In genomic region chr4:169945636-169946035, GRCh38 we compare ENCODE assay signal across 20 cellular contexts.
DNase-seq lines count a peak whose midpoint lies in the region; ATAC-seq, FAIRE-seq and TF ChIP-seq lines count a peak whose summit lies in the region.
"Had no signal": no experiment of that assay in that cellular context is flagged by ENCODE, and none has a peak within 500 bp of the region (broad histone marks: within the 10 kb centered on the region; RNA-seq: fewer than 3 reads in every experiment).

No MANE protein-coding gene starts in this region.

- no peak overlapping the region for H2BK120ac ChIP-seq in mesenchymal stem cell (ENCODE audit: low read depth, low read length)

- no peak overlapping the region for H4K8ac ChIP-seq in mesenchymal stem cell (ENCODE audit: low read length)

- H3K27me3 ChIP-seq in neural progenitor cell (no peaks in the 10 kb centered on the region), psoas muscle (ENCODE audit: insufficient read depth in 3 of 3, low read length in 2 of 3) (no peaks in the 10 kb centered on the region), mesenchymal stem cell (ENCODE audit: control insufficient read depth in 1 of 2, insufficient read depth in 1 of 2, low read length in 2 of 2) (peaks cover 0 to 14% of the 10 kb centered on the region in 2 experiments)

- H3K9me3 ChIP-seq in neural progenitor cell (ENCODE audit: low read depth): no peaks in the 10 kb centered on the region
- no peaks in the 10 kb centered on the region for H3K9me3 ChIP-seq in psoas muscle
- no peaks in the 10 kb centered on the region for H3K9me3 ChIP-seq in mesenchymal stem cell (ENCODE audit: control insufficient read depth, low read length)
- H3K9me3 ChIP-seq: Caco-2 had no signal

- H3K4me3 Mint-ChIP-seq in neural progenitor cell: no peak overlapping the region
- H3K4me3 Mint-ChIP-seq: CD4-positive, alpha-beta memory T cell; HFFc6 had no signal

- H2BK12ac ChIP-seq in mesenchymal stem cell (ENCODE audit: low read length in 2 of 2): no peak overlapping the region

- H3K4me3 ChIP-seq in neural progenitor cell (no peak overlapping the region), psoas muscle (no peak overlapping the region), mesenchymal stem cell (ENCODE audit: insufficient read depth in 1 of 2, low read depth in 1 of 2, low read length in 2 of 2) (no peak overlapping the region)
- H3K4me3 ChIP-seq: HAP-1 had no signal

- no peak for ATAC-seq in activated naive CD4-positive, alpha-beta T cell treated with anti-CD3 and anti-CD28 coated beads, Interleukin-2, amount 50 U/mL, for 72 hours
- ATAC-seq in psoas muscle: no peak

- no peak overlapping the region for H3K18ac ChIP-seq in mesenchymal stem cell (ENCODE audit: low read depth in 1 of 2, low read length in 2 of 2)

- H2BK5ac ChIP-seq in mesenchymal stem cell (ENCODE audit: low read depth, low read length, poor library complexity, severe bottlenecking): no peak overlapping the region

- no peaks in the 10 kb centered on the region for H3K79me2 ChIP-seq in neural progenitor cell (ENCODE audit: low read depth)

- no peak overlapping the region for H3K23ac ChIP-seq in mesenchymal stem cell (ENCODE audit: low read length in 2 of 2)

- no peak overlapping the region for H3K4ac ChIP-seq in mesenchymal stem cell (ENCODE audit: low read depth in 1 of 2, low read length in 2 of 2)

- H2AFZ ChIP-seq in neural progenitor cell (replicated peaks) (no peak overlapping the region), mesenchymal stem cell (ENCODE audit: low read depth, low read length) (no peak overlapping the region)

- H3K14ac ChIP-seq in mesenchymal stem cell (ENCODE audit: low read length in 2 of 2): no peak overlapping the region

- H3K4me2 ChIP-seq in neural progenitor cell (no peak overlapping the region), mesenchymal stem cell (ENCODE audit: low read length, poor library complexity, severe bottlenecking) (no peak overlapping the region)

- H3K4me1 Mint-ChIP-seq in neural progenitor cell: no peaks in the 10 kb centered on the region
- H3K4me1 Mint-ChIP-seq: CD4-positive, alpha-beta memory T cell had no signal

- peak overlapping the region; percentile 61 for H3K27ac Mint-ChIP-seq in neural progenitor cell
- no peak overlapping the region for H3K27ac Mint-ChIP-seq in activated naive CD4-positive, alpha-beta T cell treated with anti-CD3 and anti-CD28 coated beads, Interleukin-2, amount 50 U/mL, for 72 hours
- H3K27ac Mint-ChIP-seq: HFFc6 had no signal

- H3K9me3 Mint-ChIP-seq in neural progenitor cell: peaks cover 10% of the 10 kb centered on the region
- H3K9me3 Mint-ChIP-seq in activated naive CD4-positive, alpha-beta T cell treated with anti-CD3 and anti-CD28 coated beads, Interleukin-2, amount 50 U/mL, for 72 hours: no peaks in the 10 kb centered on the region
- H3K9me3 Mint-ChIP-seq: CD4-positive, alpha-beta memory T cell; HFFc6 had no signal

- H3K27me3 Mint-ChIP-seq in neural progenitor cell (ENCODE audit: insufficient read depth, low read depth): peaks cover 7% of the 10 kb centered on the region

- no peaks in the 10 kb centered on the region for H3F3A ChIP-seq in neural progenitor cell (ENCODE audit: low read depth)

- H3K4me1 ChIP-seq in neural progenitor cell (no peaks in the 10 kb centered on the region), psoas muscle (no peaks in the 10 kb centered on the region), mesenchymal stem cell (ENCODE audit: control insufficient read depth, insufficient read depth, low read depth, low read length) (no peaks in the 10 kb centered on the region)

- intact Hi-C loops in psoas muscle (cut with DNase I): no loop called here

- TF ChIP-seq CTCF in D721Med (IDR thresholded peaks at IDR 0.05; ENCODE audit: insufficient read depth, missing control alignments): no peak
- no peak for TF ChIP-seq CTCF in neural progenitor cell (IDR thresholded peaks at IDR 0.05)
- no peak for TF ChIP-seq CTCF in psoas muscle (IDR thresholded peaks at IDR 0.05)

- H3K27ac ChIP-seq in neural progenitor cell: no peak overlapping the region
- no peak overlapping the region for H3K27ac ChIP-seq in psoas muscle
- H3K27ac ChIP-seq in mesenchymal stem cell (ENCODE audit: low read length, poor library complexity, severe bottlenecking): no peak overlapping the region

- WGBS in psoas muscle, 3 donors: 63 to 76% (median 71%) methylated on average over 1 of the region's 1 CpG
- WGBS in mesenchymal stem cell: 67% methylated on average over 1 of the region's 1 CpG

- H2AK5ac ChIP-seq in mesenchymal stem cell (ENCODE audit: low read length, severe bottlenecking): no peak overlapping the region

- H4K20me1 ChIP-seq in neural progenitor cell (ENCODE audit: low read depth): no peaks in the 10 kb centered on the region

- no peaks in the 10 kb centered on the region for H3K36me3 ChIP-seq in neural progenitor cell
- H3K36me3 ChIP-seq in psoas muscle (ENCODE audit: insufficient read depth in 1 of 2, low read depth in 1 of 2): no peaks in the 10 kb centered on the region
- H3K36me3 ChIP-seq in mesenchymal stem cell (ENCODE audit: control insufficient read depth in 1 of 2, insufficient read depth in 2 of 2, low read depth in 1 of 2, low read length in 2 of 2): no peaks in the 10 kb centered on the region
- H3K36me3 ChIP-seq: HAP-1 had no signal

- no peak overlapping the region for H4K91ac ChIP-seq in mesenchymal stem cell (ENCODE audit: low read length)

- DNase-seq in D721Med (ENCODE audit: insufficient read length, low spot score) (peak; percentile 58), NCI-H524 (lab: John Stamatoyannopoulos, UW) (peak; percentile 18 to 45), NCI-H82 treated with DMSO at 0.1 percent for 48 hours (lab: John Stamatoyannopoulos, UW; ENCODE audit: unreplicated experiment) (peak; percentile 92), neural progenitor cell (ENCODE audit: low spot score) (no peak), HTR-8/SVneo (ENCODE audit: insufficient read length, low spot score) (no peak), psoas muscle (no peak), mesenchymal stem cell (no peak)
- no peak for DNase-seq in activated naive CD4-positive, alpha-beta T cell treated with anti-CD3 and anti-CD28 coated beads, Interleukin-2, amount 50 U/mL, for 72 hours (ENCODE audit: low spot score in 2 of 2)
- DNase-seq: C1 segment of cervical spinal cord; Caco-2; CD4-positive, alpha-beta memory T cell; DMS53; DMS79 treated with DMSO at 0.1 percent for 48 hours; GF-D8; GOT3; HFFc6 had no signal

- H2BK15ac ChIP-seq in mesenchymal stem cell (ENCODE audit: low read depth, poor library complexity, severe bottlenecking): no peak overlapping the region

- no peaks in the 10 kb centered on the region for H3K79me1 ChIP-seq in mesenchymal stem cell (replicated peaks; ENCODE audit: low read length, poor library complexity, severe bottlenecking)

- H3K9ac ChIP-seq in neural progenitor cell: no peak overlapping the region
- H3K9ac ChIP-seq in mesenchymal stem cell (ENCODE audit: low read length): no peak overlapping the region

- FAIRE-seq in D721Med (lab: Jason Lieb, UNC): peak; percentile 96
- no peak for FAIRE-seq in HTR-8/SVneo (lab: Jason Lieb, UNC)
- FAIRE-seq: GM12891, GM18507, H54 had no signal

- H3K36me3 Mint-ChIP-seq in neural progenitor cell: no peaks in the 10 kb centered on the region
- no peaks in the 10 kb centered on the region for H3K36me3 Mint-ChIP-seq in activated naive CD4-positive, alpha-beta T cell treated with anti-CD3 and anti-CD28 coated beads, Interleukin-2, amount 50 U/mL, for 72 hours
- H3K36me3 Mint-ChIP-seq: CD4-positive, alpha-beta memory T cell had no signal

Comparison
In these comparisons a context has a peak if more than half of its experiments do, and no peak if none do; other contexts are left out.
1. DNase-seq: peak in D721Med (single experiment), NCI-H524 (2 of 2) and NCI-H82 treated with DMSO at 0.1 percent for 48 hours (single experiment); none in neural progenitor cell (single experiment), HTR-8/SVneo (single experiment), activated naive CD4-positive, alpha-beta T cell treated with anti-CD3 and anti-CD28 coated beads, Interleukin-2, amount 50 U/mL, for 72 hours (0 of 2), psoas muscle (0 of 2) and mesenchymal stem cell (single experiment).